1 cellular context compared by ENCODE assay signal in the genomic region with DNA sequence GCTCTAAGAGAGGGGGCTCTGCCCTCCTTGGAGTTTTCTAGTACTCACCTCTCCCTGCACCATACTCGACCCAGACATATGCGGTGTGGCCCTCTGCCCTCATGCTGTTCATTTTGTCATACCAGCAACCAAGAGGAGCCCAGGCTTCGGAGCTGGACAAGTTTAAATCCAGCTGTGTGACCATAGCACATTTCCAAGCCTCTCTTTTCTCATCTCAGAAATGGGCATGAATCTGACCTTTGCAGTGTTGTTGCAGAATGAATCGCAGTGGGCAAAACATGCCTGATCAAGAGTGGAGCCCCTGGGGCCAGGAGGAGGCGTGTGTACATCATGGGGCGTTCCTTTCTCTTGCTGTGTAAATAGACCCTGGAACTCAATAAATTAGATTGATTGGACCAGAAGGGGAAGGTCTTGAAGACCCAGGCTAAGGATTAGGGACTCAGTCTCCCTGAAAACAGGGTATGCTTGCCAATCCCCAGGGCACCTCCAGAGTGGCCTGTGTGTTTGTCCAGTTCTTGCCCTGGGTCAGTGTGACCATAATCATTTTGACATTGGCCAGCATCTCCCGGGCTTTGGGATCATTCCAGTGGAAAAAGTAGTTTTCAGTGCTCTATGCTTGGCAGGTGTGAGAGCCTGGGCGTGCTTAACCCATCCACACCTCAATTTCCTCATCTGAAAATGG.
A peak's percentile ranks its signal among the peaks of the same experiment; 100 is the strongest.
TF ChIP-seq lines count a peak whose summit lies in the region.

No MANE protein-coding gene starts in this region.

TF ChIP-seq in H1, 55 proteins besides CTCF, POLR2A, EP300 and RAD21:
- TF ChIP-seq KDM1A (IDR thresholded peaks at IDR 0.05; ENCODE audit: borderline replicate concordance, low read length) (0 out of 2 replicates have a peak, but pooled peaks have one; percentile 31), ASH2L (IDR thresholded peaks at IDR 0.05; ENCODE audit: low read length) (no peak)
